ENCODE assay signal across 16 cellular contexts in genomic region chr16:72976747-72977064, GRCh38.
A peak's percentile ranks its signal among the peaks of the same experiment; 100 is the strongest.
DNase-seq lines count a peak whose midpoint lies in the region; ATAC-seq and TF ChIP-seq lines count a peak whose summit lies in the region.
"Had no signal": no experiment of that assay in that cellular context is flagged by ENCODE, and none has a peak within 500 bp of the region (broad histone marks: within the 10 kb centered on the region; RNA-seq: fewer than 3 reads in every experiment).

No MANE protein-coding gene starts in this region.

- 47% methylated on average over 3 of the region's 8 CpGs for WGBS in right lobe of liver (ENCODE audit: insufficient coverage, low coverage, low lambda C conversion rate, missing lambda C conversion rate)
- no CpG with 5 or more reads among the region's 8 CpGs for WGBS in trophoblast cell (ENCODE audit: extremely low coverage, insufficient coverage, insufficient read length)

- peaks cover 0 to 10% (median 0%) of the 10 kb centered on the region in 11 experiments; a peak in 2 of 22 replicates for H3K36me3 ChIP-seq in BLaER1 treated with 17β-estradiol and CSF1 and Interleukin-3, amounts not matched to agents 10 nM and 100 nM
- H3K36me3 ChIP-seq in right lobe of liver: no peaks in the 10 kb centered on the region
- no peaks in the 10 kb centered on the region for H3K36me3 ChIP-seq in trophoblast cell (ENCODE audit: control insufficient read depth in 1 of 2, insufficient read depth in 2 of 2, low read length in 2 of 2)
- H3K36me3 ChIP-seq: BLaER1, HAP-1 had no signal

- peaks cover 15 to 55% (median 26%) of the 10 kb centered on the region in 10 experiments for H3K4me1 ChIP-seq in BLaER1 treated with 17β-estradiol and CSF1 and Interleukin-3, amounts not matched to agents 10 nM and 100 nM
- peaks cover 0 to 47% (median 19%) of the 10 kb centered on the region in 4 donors for H3K4me1 ChIP-seq in right lobe of liver
- H3K4me1 ChIP-seq in trophoblast cell (ENCODE audit: control insufficient read depth in 1 of 2, insufficient read depth in 2 of 2, low read length in 2 of 2): peaks cover 11 to 13% of the 10 kb centered on the region in 2 experiments
- H3K4me1 ChIP-seq: HAP-1 had no signal

- no peak overlapping the region for H3K14ac ChIP-seq in trophoblast cell (ENCODE audit: low read length)

- intact Hi-C loops in dendritic cell treated with granulocyte-macrophage colony-stimulating factor and Interleukin-4, amounts not matched to agents 40 ng/mL and 50 ng/mL, for 4 days (cut with micrococcal nuclease): no loop called here
- intact Hi-C loops in right lobe of liver (cut with DNase I): no loop called here

- H2AK5ac ChIP-seq in trophoblast cell (ENCODE audit: low read length): no peak overlapping the region

- no peak overlapping the region for H4K91ac ChIP-seq in trophoblast cell (ENCODE audit: low read depth, low read length)

- H3K27ac ChIP-seq in BLaER1 treated with 17β-estradiol and CSF1 and Interleukin-3, amounts not matched to agents 10 nM and 100 nM: no peak overlapping the region
- H3K27ac ChIP-seq in right lobe of liver: peak overlapping the region; percentile 51 to 86 (median 74)
- H3K27ac ChIP-seq in trophoblast cell (ENCODE audit: low read depth, low read length): no peak overlapping the region
- H3K27ac ChIP-seq: 22Rv1, BLaER1 had no signal

- no peak overlapping the region for H4K12ac ChIP-seq in trophoblast cell (ENCODE audit: low read depth, low read length)

- no peak for TF ChIP-seq POLR2A in right lobe of liver (IDR thresholded peaks at IDR 0.05)

- no peak overlapping the region for H3K4ac ChIP-seq in trophoblast cell (ENCODE audit: low read depth, low read length)

- peaks cover 0 to 100% (median 0%) of the 10 kb centered on the region in 11 experiments; a peak in 7 of 22 replicates for H4K20me1 ChIP-seq in BLaER1 treated with 17β-estradiol and CSF1 and Interleukin-3, amounts not matched to agents 10 nM and 100 nM
- H4K20me1 ChIP-seq: BLaER1 had no signal

- H2BK5ac ChIP-seq in trophoblast cell (ENCODE audit: low read depth, low read length, poor library complexity): no peak overlapping the region

- no peak overlapping the region for H4K8ac ChIP-seq in trophoblast cell (ENCODE audit: low read depth, low read length)

- peak overlapping the region; percentile 45 for H3K27ac Mint-ChIP-seq in dendritic cell treated with granulocyte-macrophage colony-stimulating factor and Interleukin-4, amounts not matched to agents 40 ng/mL and 50 ng/mL, for 4 days
- H3K27ac Mint-ChIP-seq: CD4-positive, CD25-positive, alpha-beta regulatory T cell; CD8-positive, alpha-beta memory T cell had no signal

- no peak overlapping the region for H3K9ac ChIP-seq in BLaER1 treated with 17β-estradiol and CSF1 and Interleukin-3, amounts not matched to agents 10 nM and 100 nM
- no peak overlapping the region for H3K9ac ChIP-seq in trophoblast cell (ENCODE audit: low read length)
- H3K9ac ChIP-seq: BLaER1 had no signal

- no peak overlapping the region for H2BK120ac ChIP-seq in trophoblast cell (ENCODE audit: insufficient read depth, low read length, poor library complexity)

- H2BK12ac ChIP-seq in trophoblast cell (ENCODE audit: low read length): no peak overlapping the region

- peak overlapping the region in 6 of 11 experiments; percentile 70 to 93 (median 82); a peak in 11 of 22 replicates for H3K4me2 ChIP-seq in BLaER1 treated with 17β-estradiol and CSF1 and Interleukin-3, amounts not matched to agents 10 nM and 100 nM
- H3K4me2 ChIP-seq in trophoblast cell (ENCODE audit: low read length): no peak overlapping the region
- H3K4me2 ChIP-seq: BLaER1 had no signal

- DNase-seq in right lobe of liver (no peak), trophoblast cell (no peak), NCI-H2107 (lab: John Stamatoyannopoulos, UW) (no peak), A172 (ENCODE audit: low spot score) (no peak), NCI-H774 (lab: John Stamatoyannopoulos, UW) (no peak), hepatic stellate cell (ENCODE audit: low spot score) (no peak)
- DNase-seq: CD4-positive, CD25-positive, alpha-beta regulatory T cell; CD8-positive, alpha-beta memory T cell; DMS153; DMS79 treated with DMSO at 0.1 percent for 48 hours; GF-D8 had no signal

- H3K4me1 Mint-ChIP-seq in dendritic cell treated with granulocyte-macrophage colony-stimulating factor and Interleukin-4, amounts not matched to agents 40 ng/mL and 50 ng/mL, for 4 days (ENCODE audit: low read depth): peaks cover 36% of the 10 kb centered on the region
- H3K4me1 Mint-ChIP-seq: CD4-positive, CD25-positive, alpha-beta regulatory T cell; CD8-positive, alpha-beta memory T cell had no signal

- H3K4me3 Mint-ChIP-seq in dendritic cell treated with granulocyte-macrophage colony-stimulating factor and Interleukin-4, amounts not matched to agents 40 ng/mL and 50 ng/mL, for 4 days: no peak overlapping the region
- H3K4me3 Mint-ChIP-seq: CD4-positive, CD25-positive, alpha-beta regulatory T cell; CD8-positive, alpha-beta memory T cell had no signal

- H3K4me3 ChIP-seq in BLaER1 treated with 17β-estradiol and CSF1 and Interleukin-3, amounts not matched to agents 10 nM and 100 nM: no peak overlapping the region
- no peak overlapping the region for H3K4me3 ChIP-seq in right lobe of liver
- no peak overlapping the region for H3K4me3 ChIP-seq in trophoblast cell (ENCODE audit: low read depth, low read length)
- H3K4me3 ChIP-seq: BLaER1, HAP-1 had no signal

- H3K79me1 ChIP-seq in trophoblast cell (ENCODE audit: low read length): peaks cover 2% of the 10 kb centered on the region

- peak overlapping the region; percentile 30 for H3K18ac ChIP-seq in trophoblast cell (ENCODE audit: low read length)

- H3K27me3 Mint-ChIP-seq in dendritic cell treated with granulocyte-macrophage colony-stimulating factor and Interleukin-4, amounts not matched to agents 40 ng/mL and 50 ng/mL, for 4 days: no peaks in the 10 kb centered on the region
- H3K27me3 Mint-ChIP-seq: CD4-positive, CD25-positive, alpha-beta regulatory T cell had no signal

- ATAC-seq in right lobe of liver: no peak

- no peaks in the 10 kb centered on the region for H3K36me3 Mint-ChIP-seq in dendritic cell treated with granulocyte-macrophage colony-stimulating factor and Interleukin-4, amounts not matched to agents 40 ng/mL and 50 ng/mL, for 4 days (ENCODE audit: low read depth)
- H3K36me3 Mint-ChIP-seq: CD4-positive, CD25-positive, alpha-beta regulatory T cell; CD8-positive, alpha-beta memory T cell had no signal

- TF ChIP-seq CTCF in right lobe of liver (IDR thresholded peaks at IDR 0.05): no peak

- no peaks in the 10 kb centered on the region for H3K27me3 ChIP-seq in BLaER1 treated with 17β-estradiol and CSF1 and Interleukin-3, amounts not matched to agents 10 nM and 100 nM
- H3K27me3 ChIP-seq in right lobe of liver (no peaks in the 10 kb centered on the region), trophoblast cell (ENCODE audit: insufficient read depth, low read length) (no peaks in the 10 kb centered on the region)
- H3K27me3 ChIP-seq: BLaER1 had no signal

- H3K79me2 ChIP-seq in trophoblast cell (ENCODE audit: control insufficient read depth, insufficient read depth, low read length, poor library complexity): peaks cover 2% of the 10 kb centered on the region

- H3K23ac ChIP-seq in trophoblast cell (ENCODE audit: low read length): no peak overlapping the region

- H2AFZ ChIP-seq in trophoblast cell (ENCODE audit: insufficient read depth, low read length, poor library complexity): no peak overlapping the region

- no peaks in the 10 kb centered on the region for H3K9me3 Mint-ChIP-seq in dendritic cell treated with granulocyte-macrophage colony-stimulating factor and Interleukin-4, amounts not matched to agents 40 ng/mL and 50 ng/mL, for 4 days
- H3K9me3 Mint-ChIP-seq: CD4-positive, CD25-positive, alpha-beta regulatory T cell had no signal

- 0 out of 22 replicates have a peak, but pooled peaks cover 0 to 3% (median 0%) of the 10 kb centered on the region in 11 experiments for H3K9me3 ChIP-seq in BLaER1 treated with 17β-estradiol and CSF1 and Interleukin-3, amounts not matched to agents 10 nM and 100 nM (replicated peaks in 1 of 11)
- H3K9me3 ChIP-seq in right lobe of liver (no peaks in the 10 kb centered on the region), trophoblast cell (ENCODE audit: insufficient read depth, low read depth, low read length) (no peaks in the 10 kb centered on the region)
- H3K9me3 ChIP-seq: BLaER1, HAP-1 had no signal

Comparison
In these comparisons a context has a peak if more than half of its experiments do, and no peak if none do; other contexts are left out.
1. H3K27ac ChIP-seq: peak in right lobe of liver (3 of 3); none in BLaER1 treated with 17β-estradiol and CSF1 and Interleukin-3, amounts not matched to agents 10 nM and 100 nM (0 of 11) and trophoblast cell (single experiment).